11 cellular contexts compared by ENCODE assay signal in the genomic region with DNA sequence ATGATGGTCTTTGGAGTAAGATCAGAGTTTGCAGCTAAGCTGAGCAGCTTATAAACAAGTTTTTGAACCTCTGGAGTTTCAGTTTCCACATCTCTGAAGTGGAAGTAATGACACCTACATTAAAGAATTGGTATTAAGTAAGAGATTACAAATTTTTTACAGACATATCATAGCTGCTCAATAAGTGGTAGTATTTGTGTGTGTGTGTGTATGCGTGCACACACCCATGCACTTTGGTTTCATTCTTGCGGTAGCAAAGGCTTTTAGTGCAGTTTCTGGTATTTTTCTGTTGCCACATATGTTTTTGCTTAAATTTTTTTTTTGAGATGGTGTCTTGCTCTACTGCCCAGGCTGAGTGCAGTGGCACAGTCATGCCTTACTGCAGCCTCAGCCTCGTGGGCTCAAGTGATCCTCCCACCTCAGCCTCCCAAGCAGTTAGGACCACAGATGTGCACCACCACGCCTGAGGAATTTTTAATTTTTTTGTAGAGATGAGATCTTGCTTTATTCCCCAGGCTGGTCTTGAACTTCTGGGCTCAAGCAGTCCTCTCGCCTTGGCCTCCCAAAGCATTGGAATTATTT. TPM values are rescaled to one million over a fixed set of nuclear protein-coding genes. Genes with fewer than 3 reads are reported as not detected.
DNase-seq lines count a peak whose midpoint lies in the region; ATAC-seq and TF ChIP-seq lines count a peak whose summit lies in the region.
"Had no signal": no experiment of that assay in that cellular context is flagged by ENCODE, and none has a peak within 500 bp of the region (broad histone marks: within the 10 kb centered on the region; RNA-seq: fewer than 3 reads in every experiment).

No MANE protein-coding gene starts in this region.

- no peak overlapping the region for H2BK15ac ChIP-seq in IMR-90 (ENCODE audit: low read depth, low read length)

- H3K14ac ChIP-seq in IMR-90 (replicated peaks; ENCODE audit: low read depth, low read length), result 0 out of 2 replicates have a peak overlapping the region, but pooled peaks have one; percentile 1

- peak overlapping the region in 7 of 8 donors; percentile 28 to 94 (median 56) for H3K27ac Mint-ChIP-seq in CD8-positive, alpha-beta memory T cell
- H3K27ac Mint-ChIP-seq in brain, result peak overlapping the region in 1 of 5 experiments; percentile 3
- H3K27ac Mint-ChIP-seq in neural crest cell (ENCODE audit: unreplicated experiment), result no peak overlapping the region

- H2AFZ ChIP-seq in IMR-90 (replicated peaks; ENCODE audit: low read length, poor library complexity), result no peak overlapping the region

- peaks cover 5 to 54% of the 10 kb centered on the region in 2 experiments; a peak in 3 of 4 replicates for H3K79me1 ChIP-seq in IMR-90 (ENCODE audit: low read depth in 1 of 2, low read length in 2 of 2)

- TF ChIP-seq CTCF in IMR-90 (conservative IDR thresholded peaks at IDR 0.05; ENCODE audit: low read depth, low read length) (no peak), brain (conservative IDR thresholded peaks at IDR 0.05) (no peak), neural crest cell (conservative IDR thresholded peaks at IDR 0.05) (no peak), spleen (IDR thresholded peaks at IDR 0.05 in 8 of 11, conservative IDR thresholded peaks at IDR 0.05 in 3 of 11) (no peak)

- H3K4ac ChIP-seq in IMR-90 (ENCODE audit: low read depth, low read length), result no peak overlapping the region

- dilution Hi-C loops in IMR-90 (cut with HindIII; ENCODE audit: low sequenced_read_pairs, unreplicated experiment), result no loop called here

- H4K5ac ChIP-seq in IMR-90 (ENCODE audit: low read depth, low read length), result no peak overlapping the region; the same call in 1 of the 2 replicates

- H2AK9ac ChIP-seq in IMR-90 (replicated peaks; ENCODE audit: low read depth, low read length, poor library complexity), result no peak overlapping the region

- DNase-seq in CD8-positive, alpha-beta memory T cell, result no peak
- DNase-seq in IMR-90, result peak; percentile 27
- DNase-seq in neural crest cell (ENCODE audit: low read depth, low spot score), result no peak
- no peak for DNase-seq in NCI-H187 treated with DMSO at 0.1 percent for 48 hours (lab: John Stamatoyannopoulos, UW)
- no peak for DNase-seq in spleen
- DNase-seq: adrenal gland, GDM1, Peyer's patch had no signal

- CTCF ChIA-PET in CD8-positive, alpha-beta memory T cell (lab: Charles Lee), result no interaction called here
- CTCF ChIA-PET in IMR-90 (lab: Yijun Ruan, JAX), result no interaction called here

- TF ChIP-seq POLR2A in IMR-90 (IDR thresholded peaks at IDR 0.05; ENCODE audit: low read depth, low read length), result no peak
- TF ChIP-seq POLR2A in spleen (IDR thresholded peaks at IDR 0.05), result no peak

- peaks cover 60 to 79% (median 75%) of the 10 kb centered on the region in 3 donors for H3K4me1 Mint-ChIP-seq in CD8-positive, alpha-beta memory T cell
- peaks cover 59% of the 10 kb centered on the region for H3K4me1 Mint-ChIP-seq in brain
- H3K4me1 Mint-ChIP-seq in neural crest cell, result peaks cover 35% of the 10 kb centered on the region

- peak overlapping the region; percentile 3 for H3K4me3 ChIP-seq in CD8-positive, alpha-beta memory T cell (ENCODE audit: low read length)
- no peak overlapping the region for H3K4me3 ChIP-seq in IMR-90 (ENCODE audit: insufficient read depth, low read depth, low read length)
- H3K4me3 ChIP-seq in spleen, result no peak overlapping the region
- H3K4me3 ChIP-seq: adrenal gland, Peyer's patch had no signal

- 80% methylated on average over 2 of the region's 5 CpGs; no CpG with 5 or more reads in 1 of the 2 experiments for WGBS in IMR-90 (ENCODE audit: extremely low coverage in 2 of 2, insufficient read length in 1 of 2), 2 experiments
- WGBS in spleen, 5 donors, result 82 to 88% (median 85%) methylated on average over 5 of the region's 5 CpGs

- peaks cover 25% of the 10 kb centered on the region for H3K4me1 ChIP-seq in CD8-positive, alpha-beta memory T cell (ENCODE audit: insufficient read depth, low read length)
- H3K4me1 ChIP-seq in IMR-90 (ENCODE audit: control insufficient read depth, insufficient read depth, low read length), result peaks cover 12% of the 10 kb centered on the region
- H3K4me1 ChIP-seq in spleen, result peaks cover 31 to 84% (median 52%) of the 10 kb centered on the region in 6 donors

- TF ChIP-seq RAD21 in IMR-90 (IDR thresholded peaks at IDR 0.05; ENCODE audit: low read length), result no peak

- no peaks in the 10 kb centered on the region for H3K9me3 Mint-ChIP-seq in CD8-positive, alpha-beta memory T cell
- H3K9me3 Mint-ChIP-seq in brain (no peaks in the 10 kb centered on the region), neural crest cell (no peaks in the 10 kb centered on the region)

- no peaks in the 10 kb centered on the region for H3K36me3 ChIP-seq in CD8-positive, alpha-beta memory T cell (ENCODE audit: insufficient read depth, low read length)
- H3K36me3 ChIP-seq in IMR-90 (ENCODE audit: control insufficient read depth, insufficient read depth, low read length) (no peaks in the 10 kb centered on the region; the same call in 1 of the 2 replicates), spleen (peaks cover 0 to 23% (median 3%) of the 10 kb centered on the region in 6 donors)
- H3K36me3 ChIP-seq: adrenal gland, Peyer's patch had no signal

- intact Hi-C loops in IMR-90 (cut with micrococcal nuclease) (no loop called here), spleen (cut with DNase I; ENCODE audit: low total_unique reads) (no loop called here)

- no peak overlapping the region for H2BK5ac ChIP-seq in IMR-90 (ENCODE audit: low read depth, low read length, poor library complexity, severe bottlenecking)

- 0 out of 2 replicates have a peak overlapping the region, but pooled peaks have one; percentile 16 for H2AK5ac ChIP-seq in IMR-90 (ENCODE audit: low read depth, low read length)

- no peak overlapping the region for H3K56ac ChIP-seq in IMR-90 (ENCODE audit: extremely low read depth, insufficient read depth, low read length)

- H3K4me2 ChIP-seq in IMR-90 (ENCODE audit: low read depth, low read length), result peak overlapping the region; percentile 46

- POLR2A ChIA-PET in CD8-positive, alpha-beta memory T cell (lab: Charles Lee), result no interaction called here
- POLR2A ChIA-PET in IMR-90 (lab: Charles Lee; ENCODE audit: unreplicated experiment), result no interaction called here

- in situ Hi-C loops in IMR-90 (cut with MboI; ENCODE audit: low sequenced_read_pairs), result loop anchor here (25.0 kb wide), 1 partner anchor 228 kb away; no protein-coding TSS in a partner anchor

- ATAC-seq in IMR-90 (ENCODE audit: low read depth) (no peak), GM21423 (IDR thresholded peaks at IDR 0.05; ENCODE audit: unreplicated experiment) (no peak)
- ATAC-seq: HCT116 had no signal

- no peaks in the 10 kb centered on the region for H3K27me3 ChIP-seq in CD8-positive, alpha-beta memory T cell (ENCODE audit: insufficient read depth, low read length, poor library complexity, severe bottlenecking)
- H3K27me3 ChIP-seq in IMR-90 (ENCODE audit: control insufficient read depth, insufficient read depth, low read length), result no peaks in the 10 kb centered on the region
- no peaks in the 10 kb centered on the region for H3K27me3 ChIP-seq in spleen (replicated peaks in 1 of 7)
- H3K27me3 ChIP-seq: adrenal gland, Peyer's patch had no signal

- H3K4me3 Mint-ChIP-seq in CD8-positive, alpha-beta memory T cell, result peak overlapping the region; percentile 4 to 54 (median 46)
- H3K4me3 Mint-ChIP-seq in brain (peak overlapping the region in 4 of 5 experiments; percentile 30 to 97 (median 46)), neural crest cell (peak overlapping the region; percentile 98)

- peaks cover 0 to 40% (median 9%) of the 10 kb centered on the region in 3 donors for H3K36me3 Mint-ChIP-seq in CD8-positive, alpha-beta memory T cell
- peaks cover 50% of the 10 kb centered on the region for H3K36me3 Mint-ChIP-seq in brain
- H3K36me3 Mint-ChIP-seq in neural crest cell (ENCODE audit: low read depth), result peaks cover 4% of the 10 kb centered on the region

- no peaks in the 10 kb centered on the region for H3K9me3 ChIP-seq in CD8-positive, alpha-beta memory T cell (ENCODE audit: low read length)
- no peaks in the 10 kb centered on the region for H3K9me3 ChIP-seq in IMR-90 (ENCODE audit: control insufficient read depth, insufficient read depth, low read length)
- no peaks in the 10 kb centered on the region for H3K9me3 ChIP-seq in spleen
- H3K9me3 ChIP-seq: adrenal gland, Peyer's patch had no signal

- H3K27ac ChIP-seq in CD8-positive, alpha-beta memory T cell (ENCODE audit: low read depth, low read length), result no peak overlapping the region
- H3K27ac ChIP-seq in IMR-90 (ENCODE audit: insufficient read depth, low read length) (no peak overlapping the region), spleen (peak overlapping the region in 3 of 8 donors; percentile 7 to 59 (median 20))
- H3K27ac ChIP-seq: adrenal gland, Peyer's patch had no signal

- no peak overlapping the region for H3K18ac ChIP-seq in IMR-90 (ENCODE audit: low read depth, low read length)

- peak overlapping the region; percentile 85 for H3K23ac ChIP-seq in IMR-90 (ENCODE audit: low read depth, low read length)

- H4K8ac ChIP-seq in IMR-90 (ENCODE audit: low read depth in 2 of 2, low read length in 2 of 2), result 0 out of 4 replicates have a peak overlapping the region, but pooled peaks of 1 of the 2 experiments have one; percentile 8

- H3K27me3 Mint-ChIP-seq in CD8-positive, alpha-beta memory T cell, result peaks cover 0 to 1% of the 10 kb centered on the region in 2 donors
- H3K27me3 Mint-ChIP-seq in brain, result peaks cover 14% of the 10 kb centered on the region
- no peaks in the 10 kb centered on the region for H3K27me3 Mint-ChIP-seq in neural crest cell (ENCODE audit: low read depth)

- H2BK120ac ChIP-seq in IMR-90 (ENCODE audit: low read depth, low read length), result no peak overlapping the region

- no peak overlapping the region for H4K91ac ChIP-seq in IMR-90 (ENCODE audit: insufficient read depth, low read depth, low read length)

- H4K20me1 ChIP-seq in IMR-90 (ENCODE audit: insufficient read depth, low read length), result peaks cover 31% of the 10 kb centered on the region

- H3K9me1 ChIP-seq in IMR-90 (ENCODE audit: insufficient read depth, low read length), result peaks cover 10% of the 10 kb centered on the region

- H2BK20ac ChIP-seq in IMR-90 (ENCODE audit: low read depth, low read length), result no peak overlapping the region

- BruUV-seq in IMR-90 (replicated peaks; lab: Mats Ljungman, UMichigan), result no TSS peak

- H3K9ac ChIP-seq in IMR-90 (ENCODE audit: low read depth, low read length), result no peak overlapping the region

RNA-seq across cellular contexts. Expression of gene NAA16, which starts 4.5 kb away (rescaled TPM):
- 10 to 100 TPM; 23.3 to 24.0 TPM for total RNA-seq in CD8-positive, alpha-beta memory T cell
- 17.0 TPM for polyA plus RNA-seq in CD8-positive, alpha-beta memory T cell
- total RNA-seq in IMR-90 (2012; rRNA removed) (6.6 and 13.1 TPM in 2 replicates), neural crest cell (43.0 and 51.9 TPM in 2 replicates), spleen (10 to 100 TPM; 22.9 to 45.3 (median 27.7) TPM)
- polyA plus RNA-seq in IMR-90 (2012; rRNA removed) (6.1 and 8.8 TPM in 2 replicates), brain (ENCODE audit: insufficient read depth, low read depth, low replicate concordance) (2.8 TPM), spleen (10 to 100 TPM in 2 of 3 donors, 1 to 10 TPM in 1; 8.1 to 10.2 (median 10.1) TPM)
- polyA plus RNA-seq in IMR-90 (2012; cell fraction: cytosol; rRNA removed), result 0.95 and 1.5 TPM in 2 replicates
- polyA plus RNA-seq in IMR-90 (2012; cell fraction: nucleus; rRNA removed; ENCODE audit: low replicate concordance), result 7.0 and 30.5 TPM in 2 replicates

RNA-seq across cellular contexts. Expression of gene MTRF1, which starts 52.2 kb away (rescaled TPM):
- total RNA-seq in CD8-positive, alpha-beta memory T cell, result 10 to 100 TPM; 17.3 to 18.8 TPM
- polyA plus RNA-seq in CD8-positive, alpha-beta memory T cell, result 11.5 TPM
- total RNA-seq in IMR-90 (2012; rRNA removed), result 9.7 and 12.4 TPM in 2 replicates
- 6.8 and 9.7 TPM in 2 replicates for polyA plus RNA-seq in IMR-90 (2012; rRNA removed)
- polyA plus RNA-seq in IMR-90 (2012; cell fraction: cytosol; rRNA removed), result 1.2 and 1.5 TPM in 2 replicates
- 6.0 and 45.2 TPM in 2 replicates for polyA plus RNA-seq in IMR-90 (2012; cell fraction: nucleus; rRNA removed; ENCODE audit: low replicate concordance)
- polyA plus RNA-seq in brain (ENCODE audit: insufficient read depth, low read depth, low replicate concordance), result 2.2 TPM
- total RNA-seq in neural crest cell, result 16.1 and 17.2 TPM in 2 replicates
- total RNA-seq in spleen, result 10 to 100 TPM; 13.4 to 17.4 (median 16.0) TPM
- 10 to 100 TPM; 10.6 to 17.8 (median 16.1) TPM for polyA plus RNA-seq in spleen

Comparison
In these comparisons a context has a peak if more than half of its experiments do, and no peak if none do; other contexts are left out.
1. H3K4me3 Mint-ChIP-seq: peak in every context shown above with its lines; median percentile 98 in neural crest cell; 46 in brain; 46 in CD8-positive, alpha-beta memory T cell.